Comparison of ENCODE assay signal across 1 cellular context in the genomic region with DNA sequence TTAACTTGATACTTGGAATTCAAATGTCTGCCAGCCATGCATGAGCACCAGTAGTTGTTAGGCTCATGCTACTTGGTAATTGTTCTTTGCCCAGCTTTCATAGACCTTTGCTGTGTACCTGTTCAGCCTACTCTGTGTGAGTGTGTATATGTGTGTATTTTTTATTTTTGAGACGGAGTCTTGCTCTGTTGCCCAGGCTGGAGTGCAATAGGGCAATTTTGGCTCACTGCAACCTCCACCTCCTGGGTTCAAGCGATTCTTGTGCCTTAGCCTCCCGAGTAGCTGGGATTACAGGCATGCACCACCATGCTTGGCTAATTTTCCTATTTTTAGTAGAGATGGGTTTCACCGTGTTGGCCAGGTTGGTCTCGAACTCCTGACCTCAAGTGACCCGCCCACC.
A peak's percentile ranks its signal among the peaks of the same experiment; 100 is the strongest.
TF ChIP-seq lines count a peak whose summit lies in the region.

No MANE protein-coding gene starts in this region.

TF ChIP-seq in K562, 482 proteins besides CTCF, POLR2A, EP300 and RAD21:
- TF ChIP-seq ZNF121 (CRISPR knock-in tag; conservative IDR thresholded peaks at IDR 0.05) = peak; percentile 50
